Comparison of ENCODE assay signal across 8 cellular contexts in genomic region chr2:22517141-22517540, GRCh38.
"Had no signal": no experiment of that assay in that cellular context is flagged by ENCODE, and none has a peak within 500 bp of the region (broad histone marks: within the 10 kb centered on the region; RNA-seq: fewer than 3 reads in every experiment).

No MANE protein-coding gene starts in this region.

- DNase-seq: GDM1, GF-D8 had no signal

- H3K4me3 ChIP-seq: GM12878 had no signal

- ATAC-seq: GM12878 had no signal

- FAIRE-seq: G401.6, GM12878, GM12891, GM12892, GM18507, GM19239 had no signal
